In genomic region chr14:68015356-68016242, GRCh38 we compare ENCODE assay signal across 1 cellular context.
TF ChIP-seq lines count a peak whose summit lies in the region.

No MANE protein-coding gene starts in this region.

TF ChIP-seq in IMR-90, 13 proteins besides CTCF, POLR2A, EP300 and RAD21:
- TF ChIP-seq ELK1 (IDR thresholded peaks at IDR 0.05; ENCODE audit: borderline replicate concordance, low read depth, low read length), result no peak
- no peak for TF ChIP-seq RFX5 (IDR thresholded peaks at IDR 0.05; ENCODE audit: low read depth, low read length)
- no peak for TF ChIP-seq MXI1 (IDR thresholded peaks at IDR 0.05; ENCODE audit: borderline replicate concordance, low read depth, low read length)
- TF ChIP-seq SMC3 (IDR thresholded peaks at IDR 0.05; ENCODE audit: low read depth, low read length), result no peak
- TF ChIP-seq MAZ (IDR thresholded peaks at IDR 0.05; ENCODE audit: borderline replicate concordance, low read depth, low read length), result no peak
- TF ChIP-seq CHD1 (IDR thresholded peaks at IDR 0.05; ENCODE audit: low read depth, low read length), result no peak
- no peak for TF ChIP-seq BHLHE40 (IDR thresholded peaks at IDR 0.05; ENCODE audit: low read depth, low read length)
- TF ChIP-seq CEBPB (IDR thresholded peaks at IDR 0.05; ENCODE audit: low read depth, low read length), result no peak
- TF ChIP-seq NFE2L2 (IDR thresholded peaks at IDR 0.05; ENCODE audit: low read depth, low read length), result no peak
- TF ChIP-seq USF2 (IDR thresholded peaks at IDR 0.05; ENCODE audit: low read depth, low read length), result no peak
- no peak for TF ChIP-seq MAFK (IDR thresholded peaks at IDR 0.05; ENCODE audit: low read depth, low read length)
- TF ChIP-seq FOS (IDR thresholded peaks at IDR 0.05; ENCODE audit: low read depth, low read length), result no peak
TF ChIP-seq in IMR-90: peak in this region for 0.
